8 cellular contexts compared by ENCODE assay signal in the genomic region with DNA sequence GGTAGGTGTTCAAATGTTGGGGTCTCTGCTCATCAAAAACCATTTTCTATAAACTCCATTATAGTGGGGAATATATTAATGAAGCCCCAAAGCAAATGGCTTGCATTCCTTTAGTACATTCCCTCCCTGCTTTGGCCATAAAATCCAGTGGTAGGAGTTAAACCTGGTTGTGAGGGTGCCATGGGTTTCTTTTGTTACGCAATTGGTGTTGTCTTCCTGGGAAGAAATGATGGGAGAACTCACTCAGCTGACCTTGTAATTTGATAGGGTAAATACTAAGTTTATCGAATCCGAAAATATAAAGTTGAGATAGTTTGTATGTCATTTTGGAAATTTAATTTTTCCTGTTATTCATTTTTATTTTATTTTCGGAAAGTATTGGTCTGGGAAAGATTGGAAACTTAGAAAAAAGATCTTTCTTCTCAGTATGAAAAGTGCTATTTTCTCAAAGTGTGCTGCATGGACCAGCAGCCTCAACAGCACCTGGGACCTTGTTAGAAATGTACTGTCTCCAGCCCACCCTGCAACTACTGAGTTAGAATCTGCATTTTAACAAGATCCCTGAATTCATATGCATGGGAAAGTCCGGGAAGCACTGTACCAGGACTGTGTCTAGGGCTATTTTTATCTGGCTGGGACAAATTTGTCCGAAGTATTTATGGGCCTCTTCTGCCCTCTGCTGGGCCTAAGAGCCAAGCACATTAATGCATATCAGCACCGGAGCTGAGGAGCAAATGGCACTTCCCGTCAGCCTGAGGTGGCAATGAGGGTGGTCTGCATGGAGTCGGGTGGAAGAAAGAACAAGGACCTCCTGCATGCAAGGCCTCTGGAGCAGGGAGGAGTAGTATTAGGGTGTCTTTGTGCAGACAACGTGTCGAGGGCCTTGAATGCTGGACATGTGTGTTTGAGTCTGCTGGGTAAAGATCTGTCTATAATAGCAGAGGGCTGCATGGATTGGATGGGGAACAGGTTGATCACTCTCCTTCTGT. TPM values are rescaled to one million over a fixed set of nuclear protein-coding genes. Genes with fewer than 3 reads are reported as not detected.
A peak's percentile ranks its signal among the peaks of the same experiment; 100 is the strongest.
DNase-seq lines count a peak whose midpoint lies in the region; ATAC-seq and TF ChIP-seq lines count a peak whose summit lies in the region.

No MANE protein-coding gene starts in this region.

- no peaks in the 10 kb centered on the region for H3K9me3 Mint-ChIP-seq in T-cell

- CTCF ChIA-PET in T-cell (lab: Charles Lee) = interaction anchor here (0.6 to 1.3 kb wide), 9 partner anchors 12 to 1265 kb away, joined by 3 to 6 read pairs (median 4); no protein-coding TSS in a partner anchor

- H3K27ac ChIP-seq in right cardiac atrium (ENCODE audit: low read length) = no peak overlapping the region

- H3K27me3 ChIP-seq in right cardiac atrium (ENCODE audit: control insufficient read depth, insufficient read depth) = no peaks in the 10 kb centered on the region

- H3K4me1 Mint-ChIP-seq in T-cell = peaks cover 4 to 6% (median 5%) of the 10 kb centered on the region in 3 donors

- DNase-seq in NB4 (ENCODE audit: low read depth) (peak; percentile 63), T-cell (peak; percentile 10 to 58 (median 42)), amygdala (lab: John Stamatoyannopoulos, UW) (peak in 52 of 56 donors; percentile 5 to 84 (median 43)), right cardiac atrium (peak; percentile 47 to 79 (median 72)), retinal pigment epithelial cell (ENCODE audit: low read depth) (peak; percentile 29), epidermal melanocyte (ENCODE audit: insufficient read length, low spot score) (no peak)

- H3K27ac Mint-ChIP-seq in T-cell = no peak overlapping the region

- POLR2A ChIA-PET in T-cell (lab: Charles Lee) = no interaction called here

- intact Hi-C loops in right cardiac atrium (cut with DNase I) = loop anchor here (2.0 to 10.0 kb wide), 10 partner anchors 118 to 518 kb away; partner anchors contain the start of genes MYO1E (in 2 of the 4) and RNF111 (in 1 of the 4)

- TF ChIP-seq CTCF in GM12875 (IDR thresholded peaks at IDR 0.05; ENCODE audit: borderline replicate concordance, insufficient read depth, low read depth, low read length) (peak; percentile 66), NB4 (IDR thresholded peaks at IDR 0.05; ENCODE audit: low read depth, low read length) (peak; percentile 71), retinal pigment epithelial cell (conservative IDR thresholded peaks at IDR 0.05; ENCODE audit: low read depth, low read length) (peak; percentile 81)

- no peaks in the 10 kb centered on the region for H3K27me3 Mint-ChIP-seq in T-cell

- H3K9me3 ChIP-seq in right cardiac atrium (ENCODE audit: control insufficient read depth, low read length) = no peaks in the 10 kb centered on the region

- no peaks in the 10 kb centered on the region for H3K36me3 Mint-ChIP-seq in T-cell

- H3K4me1 ChIP-seq in right cardiac atrium (ENCODE audit: control insufficient read depth, insufficient read depth, low read length) = no peaks in the 10 kb centered on the region

- no peak overlapping the region for H3K4me3 ChIP-seq in GM12875 (ENCODE audit: low read depth, low read length)
- no peak overlapping the region for H3K4me3 ChIP-seq in NB4 (ENCODE audit: low read depth, low read length)
- H3K4me3 ChIP-seq in right cardiac atrium (ENCODE audit: low read length) = no peak overlapping the region
- no peak overlapping the region for H3K4me3 ChIP-seq in retinal pigment epithelial cell (ENCODE audit: low read length)

- 23% methylated on average over 11 of the region's 11 CpGs for WGBS in right cardiac atrium

- ATAC-seq in T-cell (replicated peaks in 1 of 4) = peak; percentile 75 to 89 (median 80)
- peak; percentile 93 to 95 for ATAC-seq in right cardiac atrium
- no peak for ATAC-seq in HG03457 (IDR thresholded peaks at IDR 0.05; ENCODE audit: unreplicated experiment)

- H3K4me3 Mint-ChIP-seq in T-cell = no peak overlapping the region

- no peak for TF ChIP-seq POLR2A in NB4 (IDR thresholded peaks at IDR 0.05; ENCODE audit: extremely low read depth, insufficient read length)

RNA-seq across cellular contexts. Expression of gene FAM81A, which starts 54.7 kb away (rescaled TPM):
- under 1 TPM in 2 of 5 donors, not detected in 3; 0.37 to 0.39 TPM for total RNA-seq in T-cell
- 1 to 10 TPM; 1.6 to 4.1 (median 2.5) TPM for total RNA-seq in right cardiac atrium
- polyA plus RNA-seq in right cardiac atrium = 1.0 TPM
